18 cellular contexts compared by ENCODE assay signal in the genomic region with DNA sequence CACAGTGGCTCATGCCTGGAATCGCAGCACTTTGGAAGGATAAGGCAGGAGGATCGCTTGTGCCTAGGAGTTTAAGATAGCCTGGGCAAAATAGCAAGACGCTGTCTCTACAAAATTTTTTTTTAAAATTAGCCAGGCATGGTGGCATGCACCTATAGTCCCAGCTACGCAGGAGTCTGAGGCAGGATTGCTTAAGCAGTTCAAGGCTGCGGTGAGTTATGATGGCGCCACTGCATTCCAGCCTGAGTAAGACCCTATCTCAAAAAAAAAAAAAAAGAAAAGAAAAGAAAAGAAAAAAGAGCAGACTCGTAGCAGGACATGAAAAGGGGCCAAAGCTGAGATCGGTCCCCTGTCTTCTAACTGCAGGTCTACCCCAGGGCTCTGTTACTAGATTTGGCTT. TPM values are rescaled to one million over a fixed set of nuclear protein-coding genes. Genes with fewer than 3 reads are reported as not detected.
DNase-seq lines count a peak whose midpoint lies in the region; ATAC-seq and TF ChIP-seq lines count a peak whose summit lies in the region.
"Had no signal": no experiment of that assay in that cellular context is flagged by ENCODE, and none has a peak within 500 bp of the region (broad histone marks: within the 10 kb centered on the region; RNA-seq: fewer than 3 reads in every experiment).

No MANE protein-coding gene starts in this region.

- H2BK12ac ChIP-seq in mesenchymal stem cell (ENCODE audit: low read length in 2 of 2) (no peak overlapping the region), trophoblast cell (ENCODE audit: low read length) (no peak overlapping the region)

- intact Hi-C loops in prostate gland (cut with DNase I), result no loop called here

- H4K91ac ChIP-seq in mesenchymal stem cell (ENCODE audit: low read length) (no peak overlapping the region), trophoblast cell (ENCODE audit: low read depth, low read length) (no peak overlapping the region)

- H3K4me1 Mint-ChIP-seq in brain, result peaks cover 96% of the 10 kb centered on the region
- H3K4me1 Mint-ChIP-seq in natural killer cell treated with Interleukin-12 subunit alpha and Interleukin-12 subunit beta and Interleukin-15 and Interleukin-18, amount 100 ng/mL, for 72 hours (ENCODE audit: low read depth in 2 of 2), result peaks cover 4 to 7% of the 10 kb centered on the region in 2 donors
- H3K4me1 Mint-ChIP-seq: B cell had no signal

- H3K27me3 Mint-ChIP-seq in brain, result no peaks in the 10 kb centered on the region
- H3K27me3 Mint-ChIP-seq in natural killer cell treated with Interleukin-12 subunit alpha and Interleukin-12 subunit beta and Interleukin-15 and Interleukin-18, amount 100 ng/mL, for 72 hours, result peaks cover 9 to 27% of the 10 kb centered on the region in 2 donors

- peaks cover 24% of the 10 kb centered on the region for H3K36me3 Mint-ChIP-seq in brain
- no peaks in the 10 kb centered on the region for H3K36me3 Mint-ChIP-seq in natural killer cell treated with Interleukin-12 subunit alpha and Interleukin-12 subunit beta and Interleukin-15 and Interleukin-18, amount 100 ng/mL, for 72 hours

- no peak overlapping the region for H2BK15ac ChIP-seq in mesenchymal stem cell (ENCODE audit: low read depth, poor library complexity, severe bottlenecking)

- H2BK120ac ChIP-seq in mesenchymal stem cell (ENCODE audit: low read depth, low read length) (no peak overlapping the region), trophoblast cell (ENCODE audit: insufficient read depth, low read length, poor library complexity) (no peak overlapping the region)

- H3K4ac ChIP-seq in mesenchymal stem cell (ENCODE audit: low read depth in 1 of 2, low read length in 2 of 2) (no peak overlapping the region), trophoblast cell (ENCODE audit: low read depth, low read length) (no peak overlapping the region)

- no peak overlapping the region for H3K4me2 ChIP-seq in mesenchymal stem cell (ENCODE audit: low read length, poor library complexity, severe bottlenecking)
- no peak overlapping the region for H3K4me2 ChIP-seq in trophoblast cell (ENCODE audit: low read length)

- H3K23ac ChIP-seq in mesenchymal stem cell (ENCODE audit: low read length in 2 of 2), result no peak overlapping the region
- no peak overlapping the region for H3K23ac ChIP-seq in trophoblast cell (ENCODE audit: low read length)

- TF ChIP-seq CTCF in brain (conservative IDR thresholded peaks at IDR 0.05) (no peak), prostate gland (IDR thresholded peaks at IDR 0.05) (no peak)

- H2BK5ac ChIP-seq in mesenchymal stem cell (ENCODE audit: low read depth, low read length, poor library complexity, severe bottlenecking) (no peak overlapping the region), trophoblast cell (ENCODE audit: low read depth, low read length, poor library complexity) (no peak overlapping the region)

- H2AK5ac ChIP-seq in mesenchymal stem cell (ENCODE audit: low read length, severe bottlenecking) (no peak overlapping the region), trophoblast cell (ENCODE audit: low read length) (no peak overlapping the region)

- H3K9me3 ChIP-seq in mesenchymal stem cell (ENCODE audit: control insufficient read depth, low read length) (no peaks in the 10 kb centered on the region), trophoblast cell (ENCODE audit: insufficient read depth, low read depth, low read length) (no peaks in the 10 kb centered on the region), prostate gland (no peaks in the 10 kb centered on the region)

- ATAC-seq in GM18519 (IDR thresholded peaks at IDR 0.05; ENCODE audit: low FRiP score, unreplicated experiment), result no peak
- no peak for ATAC-seq in natural killer cell treated with Interleukin-12 subunit alpha and Interleukin-12 subunit beta and Interleukin-15 and Interleukin-18, amount 100 ng/mL, for 72 hours
- ATAC-seq: HepG2 had no signal

- TF ChIP-seq POLR2A in prostate gland (IDR thresholded peaks at IDR 0.05), result no peak

- no peak overlapping the region for H4K8ac ChIP-seq in mesenchymal stem cell (ENCODE audit: low read length)
- no peak overlapping the region for H4K8ac ChIP-seq in trophoblast cell (ENCODE audit: low read depth, low read length)

- DNase-seq in M059J (ENCODE audit: low read depth) (peak; percentile 53), mesenchymal stem cell (no peak), trophoblast cell (peak; percentile 82), prostate gland (ENCODE audit: low spot score) (no peak)
- DNase-seq in natural killer cell treated with Interleukin-12 subunit alpha and Interleukin-12 subunit beta and Interleukin-15 and Interleukin-18, amount 100 ng/mL, for 72 hours (ENCODE audit: low spot score), result no peak
- DNase-seq: DND-41, GM23248, KG1, MV-4-11, NCI-H187, NCI-H2107, NCI-H510A treated with DMSO at 0.1 percent for 48 hours, NCI-H774, SHP77 had no signal

- H2AFZ ChIP-seq in mesenchymal stem cell (ENCODE audit: low read depth, low read length), result no peak overlapping the region
- no peak overlapping the region for H2AFZ ChIP-seq in trophoblast cell (ENCODE audit: insufficient read depth, low read length, poor library complexity)
- H2AFZ ChIP-seq: GM23248 had no signal

- H4K12ac ChIP-seq in trophoblast cell (ENCODE audit: low read depth, low read length), result no peak overlapping the region

- H3K18ac ChIP-seq in mesenchymal stem cell (ENCODE audit: low read depth in 1 of 2, low read length in 2 of 2), result no peak overlapping the region
- H3K18ac ChIP-seq in trophoblast cell (ENCODE audit: low read length), result no peak overlapping the region

- H3K9me3 Mint-ChIP-seq in brain, result peaks cover 0 to 2% (median 0%) of the 10 kb centered on the region in 5 experiments
- no peaks in the 10 kb centered on the region for H3K9me3 Mint-ChIP-seq in natural killer cell treated with Interleukin-12 subunit alpha and Interleukin-12 subunit beta and Interleukin-15 and Interleukin-18, amount 100 ng/mL, for 72 hours

- no peaks in the 10 kb centered on the region for H3K79me2 ChIP-seq in trophoblast cell (ENCODE audit: control insufficient read depth, insufficient read depth, low read length, poor library complexity)

- H3K27ac ChIP-seq in mesenchymal stem cell (ENCODE audit: low read length, poor library complexity, severe bottlenecking), result no peak overlapping the region
- no peak overlapping the region for H3K27ac ChIP-seq in trophoblast cell (ENCODE audit: low read depth, low read length)
- no peak overlapping the region for H3K27ac ChIP-seq in prostate gland
- H3K27ac ChIP-seq: GM23248 had no signal

- WGBS in mesenchymal stem cell, result 84% methylated on average over 8 of the region's 8 CpGs
- WGBS in trophoblast cell (ENCODE audit: extremely low coverage, insufficient coverage, insufficient read length), result no CpG with 5 or more reads among the region's 8 CpGs
- 92% methylated on average over 8 of the region's 8 CpGs for WGBS in prostate gland

- H3K27me3 ChIP-seq in mesenchymal stem cell (ENCODE audit: control insufficient read depth in 1 of 2, insufficient read depth in 1 of 2, low read length in 2 of 2) (peaks cover 0 to 19% of the 10 kb centered on the region in 2 experiments), trophoblast cell (ENCODE audit: insufficient read depth, low read length) (no peaks in the 10 kb centered on the region), prostate gland (replicated peaks; ENCODE audit: insufficient read depth) (no peaks in the 10 kb centered on the region)

- H3K4me3 Mint-ChIP-seq in brain, result peak overlapping the region; percentile 39 to 79 (median 71)
- no peak overlapping the region for H3K4me3 Mint-ChIP-seq in natural killer cell treated with Interleukin-12 subunit alpha and Interleukin-12 subunit beta and Interleukin-15 and Interleukin-18, amount 100 ng/mL, for 72 hours
- H3K4me3 Mint-ChIP-seq: B cell had no signal

- no peaks in the 10 kb centered on the region for H3K36me3 ChIP-seq in mesenchymal stem cell (ENCODE audit: control insufficient read depth in 1 of 2, insufficient read depth in 2 of 2, low read depth in 1 of 2, low read length in 2 of 2)
- no peaks in the 10 kb centered on the region for H3K36me3 ChIP-seq in trophoblast cell (ENCODE audit: control insufficient read depth in 1 of 2, insufficient read depth in 2 of 2, low read length in 2 of 2)
- H3K36me3 ChIP-seq in prostate gland, result no peaks in the 10 kb centered on the region

- peak overlapping the region; percentile 75 to 93 (median 88) for H3K27ac Mint-ChIP-seq in brain
- H3K27ac Mint-ChIP-seq in natural killer cell treated with Interleukin-12 subunit alpha and Interleukin-12 subunit beta and Interleukin-15 and Interleukin-18, amount 100 ng/mL, for 72 hours, result no peak overlapping the region
- H3K27ac Mint-ChIP-seq: B cell had no signal

- H3K9ac ChIP-seq in mesenchymal stem cell (ENCODE audit: low read length), result peak overlapping the region; percentile 66
- no peak overlapping the region for H3K9ac ChIP-seq in trophoblast cell (ENCODE audit: low read length)
- H3K9ac ChIP-seq: GM23248 had no signal

- H3K14ac ChIP-seq in mesenchymal stem cell (ENCODE audit: low read length in 2 of 2) (no peak overlapping the region), trophoblast cell (ENCODE audit: low read length) (no peak overlapping the region)

- H3K4me3 ChIP-seq in mesenchymal stem cell (ENCODE audit: insufficient read depth in 1 of 2, low read depth in 1 of 2, low read length in 2 of 2) (peak overlapping the region in 1 of 2 experiments; percentile 34), trophoblast cell (ENCODE audit: low read depth, low read length) (no peak overlapping the region), prostate gland (no peak overlapping the region)
- H3K4me3 ChIP-seq: GM23248 had no signal

- H3K4me1 ChIP-seq in mesenchymal stem cell (ENCODE audit: control insufficient read depth, insufficient read depth, low read depth, low read length) (no peaks in the 10 kb centered on the region), trophoblast cell (ENCODE audit: control insufficient read depth in 1 of 2, insufficient read depth in 2 of 2, low read length in 2 of 2) (peaks cover 3 to 14% of the 10 kb centered on the region in 2 experiments), prostate gland (replicated peaks) (no peaks in the 10 kb centered on the region)

- H3K79me1 ChIP-seq in mesenchymal stem cell (replicated peaks; ENCODE audit: low read length, poor library complexity, severe bottlenecking) (no peaks in the 10 kb centered on the region), trophoblast cell (ENCODE audit: low read length) (no peaks in the 10 kb centered on the region)

RNA-seq across cellular contexts. Expression of a gene that starts 18.9 kb away (rescaled TPM):
- total RNA-seq in M059J (2014; rRNA removed; shearing (Covaris generic)), result 0.57 and 2.6 TPM in 2 replicates
- polyA plus RNA-seq in brain (ENCODE audit: insufficient read depth, low read depth, low replicate concordance), result 9.8 TPM
- 0.33 TPM for polyA plus RNA-seq in mesenchymal stem cell (2013, experiment 1 of 2)
- 0.21 TPM for polyA plus RNA-seq in mesenchymal stem cell (2013, experiment 2 of 2)
- polyA plus RNA-seq in trophoblast cell (2013), result 2.7 and 3.0 TPM in 2 replicates
- 10 to 100 TPM; 23.6 to 50.3 TPM for total RNA-seq in prostate gland
- 1 to 10 TPM in 1 of 2 donors, under 1 TPM in 1; 0.33 to 1.6 TPM for total RNA-seq in natural killer cell treated with Interleukin-12 subunit alpha and Interleukin-12 subunit beta and Interleukin-15 and Interleukin-18, amount 100 ng/mL, for 72 hours

Comparison
In these comparisons a context has a peak if more than half of its experiments do, and no peak if none do; other contexts are left out.
1. DNase-seq: peak in M059J (single experiment) and trophoblast cell (2 of 2); none in mesenchymal stem cell (single experiment), prostate gland (single experiment) and natural killer cell treated with Interleukin-12 subunit alpha and Interleukin-12 subunit beta and Interleukin-15 and Interleukin-18, amount 100 ng/mL, for 72 hours (single experiment).
2. H3K27ac Mint-ChIP-seq: peak in brain (5 of 5); none in natural killer cell treated with Interleukin-12 subunit alpha and Interleukin-12 subunit beta and Interleukin-15 and Interleukin-18, amount 100 ng/mL, for 72 hours (0 of 2).